ENCODE assay signal across 11 cellular contexts in genomic region chr4:123361195-123361861, GRCh38. TPM values are rescaled to one million over a fixed set of nuclear protein-coding genes. Genes with fewer than 3 reads are reported as not detected.
DNase-seq lines count a peak whose midpoint lies in the region; ATAC-seq, FAIRE-seq and TF ChIP-seq lines count a peak whose summit lies in the region.
"Had no signal": no experiment of that assay in that cellular context is flagged by ENCODE, and none has a peak within 500 bp of the region (broad histone marks: within the 10 kb centered on the region; RNA-seq: fewer than 3 reads in every experiment).

No MANE protein-coding gene starts in this region.

- DNase-seq in AG04450 (ENCODE audit: low read depth, low spot score) (peak; percentile 88), NCI-H226 (peak; percentile 40), mesenchymal stem cell (peak; percentile 91), spleen (no peak)
- no peak for DNase-seq in activated naive CD4-positive, alpha-beta T cell treated with anti-CD3 and anti-CD28 coated beads, Interleukin-2, amount 10 ng/mL, durations not matched to agents 7 days and 5 days
- DNase-seq: NK-92 treated with Interleukin-12 subunit alpha and Interleukin-12 subunit beta, amount 100 ng/mL, for 24 hours; ovary; stimulated activated naive CD8-positive, alpha-beta T cell treated with anti-CD3 and anti-CD28 coated beads, Interleukin-15, Interleukin-2, amounts not matched to agents 100 U/mL and 50 U/mL, for 24 hours had no signal

- no peak overlapping the region for H4K8ac ChIP-seq in mesenchymal stem cell (ENCODE audit: low read length)

- H2AFZ ChIP-seq in mesenchymal stem cell (ENCODE audit: low read depth, low read length), result no peak overlapping the region

- POLR2A ChIA-PET in AG04450 (lab: Yijun Ruan, JAX), result interaction anchor here (0.7 to 0.9 kb wide), 2 partner anchors 9 to 471 kb away, joined by 3 read pairs; no protein-coding TSS in a partner anchor

- H3K79me1 ChIP-seq in mesenchymal stem cell (replicated peaks; ENCODE audit: low read length, poor library complexity, severe bottlenecking), result no peaks in the 10 kb centered on the region

- H3K4me1 Mint-ChIP-seq in activated naive CD4-positive, alpha-beta T cell treated with anti-CD3 and anti-CD28 coated beads, Interleukin-2, amount 10 ng/mL, durations not matched to agents 7 days and 5 days, result no peaks in the 10 kb centered on the region

- H3K4me1 ChIP-seq in mesenchymal stem cell (ENCODE audit: control insufficient read depth, insufficient read depth, low read depth, low read length) (peaks cover 1% of the 10 kb centered on the region), spleen (no peaks in the 10 kb centered on the region)

- ATAC-seq in HG02763 (IDR thresholded peaks at IDR 0.05; ENCODE audit: unreplicated experiment) (no peak), HG03571 (IDR thresholded peaks at IDR 0.05; ENCODE audit: unreplicated experiment) (no peak)
- ATAC-seq: stimulated activated naive CD8-positive, alpha-beta T cell treated with anti-CD3 and anti-CD28 coated beads, Interleukin-15, Interleukin-2, amounts not matched to agents 100 U/mL and 50 U/mL, for 24 hours had no signal

- no peak overlapping the region for H3K4ac ChIP-seq in mesenchymal stem cell (ENCODE audit: low read depth in 1 of 2, low read length in 2 of 2)

- no peak overlapping the region for H2BK15ac ChIP-seq in mesenchymal stem cell (ENCODE audit: low read depth, poor library complexity, severe bottlenecking)

- peak; percentile 41 for FAIRE-seq in endometrium (lab: Jason Lieb, UNC)

- H3K27ac Mint-ChIP-seq in activated naive CD4-positive, alpha-beta T cell treated with anti-CD3 and anti-CD28 coated beads, Interleukin-2, amount 10 ng/mL, durations not matched to agents 7 days and 5 days, result no peak overlapping the region

- no peak overlapping the region for H3K4me3 ChIP-seq in AG04450 (ENCODE audit: low read depth, low read length)
- no peak overlapping the region for H3K4me3 ChIP-seq in mesenchymal stem cell (ENCODE audit: insufficient read depth in 1 of 2, low read depth in 1 of 2, low read length in 2 of 2)
- H3K4me3 ChIP-seq in spleen, result no peak overlapping the region
- H3K4me3 ChIP-seq: ovary had no signal

- no peak overlapping the region for H3K23ac ChIP-seq in mesenchymal stem cell (ENCODE audit: low read length in 2 of 2)

- H3K9me3 ChIP-seq in AG04450 (ENCODE audit: control insufficient read depth, insufficient read depth, low read length) (peaks cover 3% of the 10 kb centered on the region; the same call in 1 of the 2 replicates), mesenchymal stem cell (ENCODE audit: control insufficient read depth, low read length) (peaks cover 11% of the 10 kb centered on the region), spleen (peaks cover 0 to 6% (median 0%) of the 10 kb centered on the region in 8 donors)
- H3K9me3 ChIP-seq: ovary had no signal

- H3K36me3 ChIP-seq in mesenchymal stem cell (ENCODE audit: control insufficient read depth in 1 of 2, insufficient read depth in 2 of 2, low read depth in 1 of 2, low read length in 2 of 2), result no peaks in the 10 kb centered on the region
- H3K36me3 ChIP-seq in spleen, result no peaks in the 10 kb centered on the region
- H3K36me3 ChIP-seq: ovary had no signal

- H2BK5ac ChIP-seq in mesenchymal stem cell (ENCODE audit: low read depth, low read length, poor library complexity, severe bottlenecking), result no peak overlapping the region

- H3K36me3 Mint-ChIP-seq in activated naive CD4-positive, alpha-beta T cell treated with anti-CD3 and anti-CD28 coated beads, Interleukin-2, amount 10 ng/mL, durations not matched to agents 7 days and 5 days, result no peaks in the 10 kb centered on the region

- no peak overlapping the region for H2AK5ac ChIP-seq in mesenchymal stem cell (ENCODE audit: low read length, severe bottlenecking)

- H3K9ac ChIP-seq in mesenchymal stem cell (ENCODE audit: low read length), result peak overlapping the region; percentile 63

- H3K27ac ChIP-seq in AG04450 (ENCODE audit: low read depth, low read length) (peak overlapping the region; percentile 90), mesenchymal stem cell (ENCODE audit: low read length, poor library complexity, severe bottlenecking) (peak overlapping the region; percentile 71), spleen (peak overlapping the region in 4 of 8 donors; percentile 34 to 67 (median 54))
- H3K27ac ChIP-seq: ovary had no signal

- H3K9me3 Mint-ChIP-seq in activated naive CD4-positive, alpha-beta T cell treated with anti-CD3 and anti-CD28 coated beads, Interleukin-2, amount 10 ng/mL, durations not matched to agents 7 days and 5 days, result no peaks in the 10 kb centered on the region

- H2BK12ac ChIP-seq in mesenchymal stem cell (ENCODE audit: low read length in 2 of 2), result peak overlapping the region in 1 of 2 experiments; percentile 56

- H3K27me3 Mint-ChIP-seq in activated naive CD4-positive, alpha-beta T cell treated with anti-CD3 and anti-CD28 coated beads, Interleukin-2, amount 10 ng/mL, durations not matched to agents 7 days and 5 days, result no peaks in the 10 kb centered on the region

- TF ChIP-seq POLR2A in spleen (IDR thresholded peaks at IDR 0.05), result no peak

- H4K91ac ChIP-seq in mesenchymal stem cell (ENCODE audit: low read length), result no peak overlapping the region

- no peak overlapping the region for H3K14ac ChIP-seq in mesenchymal stem cell (ENCODE audit: low read length in 2 of 2)

- peak overlapping the region; percentile 37 for H2BK120ac ChIP-seq in mesenchymal stem cell (ENCODE audit: low read depth, low read length)

- no peak overlapping the region for H3K4me2 ChIP-seq in mesenchymal stem cell (ENCODE audit: low read length, poor library complexity, severe bottlenecking)

- 70% methylated on average over 2 of the region's 2 CpGs for WGBS in mesenchymal stem cell
- 91 to 98% (median 96%) methylated on average over 2 of the region's 2 CpGs for WGBS in spleen, 5 donors

- intact Hi-C loops in spleen (cut with DNase I; ENCODE audit: low total_unique reads), result no loop called here

- TF ChIP-seq CTCF in AG04450 (IDR thresholded peaks at IDR 0.05; ENCODE audit: low read depth, low read length), result no peak
- no peak for TF ChIP-seq CTCF in spleen (IDR thresholded peaks at IDR 0.05 in 8 of 11, conservative IDR thresholded peaks at IDR 0.05 in 3 of 11)

- no peaks in the 10 kb centered on the region for H3K27me3 ChIP-seq in AG04450 (ENCODE audit: control insufficient read depth, insufficient read depth, low read length)
- no peaks in the 10 kb centered on the region for H3K27me3 ChIP-seq in mesenchymal stem cell (ENCODE audit: control insufficient read depth in 1 of 2, insufficient read depth in 1 of 2, low read length in 2 of 2)
- H3K27me3 ChIP-seq in spleen (replicated peaks in 1 of 7), result no peaks in the 10 kb centered on the region
- H3K27me3 ChIP-seq: ovary had no signal

- no peak overlapping the region for H3K4me3 Mint-ChIP-seq in activated naive CD4-positive, alpha-beta T cell treated with anti-CD3 and anti-CD28 coated beads, Interleukin-2, amount 10 ng/mL, durations not matched to agents 7 days and 5 days

- CTCF ChIA-PET in AG04450 (lab: Charles Lee), result interaction anchor here (0.8 to 1.3 kb wide), 3 partner anchors 12 to 299 kb away, joined by 3 read pairs; no protein-coding TSS in a partner anchor
- CTCF ChIA-PET in activated naive CD4-positive, alpha-beta T cell treated with anti-CD3 and anti-CD28 coated beads, Interleukin-2, amount 10 ng/mL, durations not matched to agents 7 days and 5 days (lab: Charles Lee), result interaction anchor here (0.9 kb wide), 1 partner anchor 299 kb away, joined by 3 read pairs; no protein-coding TSS in a partner anchor

- H3K18ac ChIP-seq in mesenchymal stem cell (ENCODE audit: low read depth in 1 of 2, low read length in 2 of 2), result peak overlapping the region in 1 of 2 experiments; percentile 58

RNA-seq across cellular contexts. Expression of gene SPRY1, which starts 35.3 kb away (rescaled TPM):
- 6.2 and 6.6 TPM in 2 replicates for polyA plus RNA-seq in AG04450 (2011; rRNA removed)
- polyA minus RNA-seq in AG04450 (2011; rRNA and poly(A)+ RNA removed), result 8.9 and 9.5 TPM in 2 replicates
- 106 TPM for polyA plus RNA-seq in mesenchymal stem cell (2013, experiment 1 of 2)
- polyA plus RNA-seq in mesenchymal stem cell (2013, experiment 2 of 2), result 105 TPM
- 10 to 100 TPM; 21.0 to 71.3 (median 36.5) TPM for total RNA-seq in spleen
- 10 to 100 TPM in 2 of 3 donors, 1 to 10 TPM in 1; 7.2 to 18.3 (median 10.1) TPM for polyA plus RNA-seq in spleen

Comparison
In these comparisons a context has a peak if more than half of its experiments do, and no peak if none do; other contexts are left out.
1. DNase-seq: peak in AG04450 (single experiment), NCI-H226 (single experiment) and mesenchymal stem cell (single experiment); none in spleen (single experiment) and activated naive CD4-positive, alpha-beta T cell treated with anti-CD3 and anti-CD28 coated beads, Interleukin-2, amount 10 ng/mL, durations not matched to agents 7 days and 5 days (single experiment).